In genomic region chr4:3803946-3804345, GRCh38 we compare ENCODE assay signal across 32 cellular contexts. TPM values are rescaled to one million over a fixed set of nuclear protein-coding genes. Genes with fewer than 3 reads are reported as not detected.
"Had no signal": no experiment of that assay in that cellular context is flagged by ENCODE, and none has a peak within 500 bp of the region (broad histone marks: within the 10 kb centered on the region; RNA-seq: fewer than 3 reads in every experiment).

No MANE protein-coding gene starts in this region.

- H3K4me1 ChIP-seq: ascending aorta, SJSA1 had no signal

- H3K4me2 ChIP-seq: SK-N-SH had no signal

- ATAC-seq: activated CD8-positive, alpha-beta T cell treated with anti-CD3 and anti-CD28 coated beads for 36 hours; activated T-cell treated with anti-CD3 and anti-CD28 coated beads, Interleukin-2, amount 50 U/mL, for 72 hours; activated T-helper 17 cell treated with anti-CD3 and anti-CD28 coated beads, Interleukin-2, amount 50 U/mL, for 72 hours; PC-3 had no signal

- H3K36me3 ChIP-seq: ascending aorta, SJSA1 had no signal

- H3K9ac ChIP-seq: SK-N-SH had no signal

- H3K9me3 ChIP-seq: ascending aorta, SJSA1, SK-N-SH had no signal

- H3K4me3 ChIP-seq: ascending aorta, SJSA1 had no signal

- H3K27me3 ChIP-seq: ascending aorta had no signal

- H3K27ac ChIP-seq: ascending aorta, SJSA1 had no signal

- DNase-seq: activated CD4-positive, alpha-beta T cell treated with anti-CD3 and anti-CD28 coated beads, Interleukin-2, amount 10 ng/mL, durations not matched to agents 24 days and 14 days; activated CD4-positive, alpha-beta T cell treated with anti-CD3 and anti-CD28 coated beads, Interleukin-2, amount 50 U/mL, for 4 hours; activated CD8-positive, alpha-beta T cell treated with anti-CD3 and anti-CD28 coated beads for 36 hours; activated effector memory CD4-positive, alpha-beta T cell treated with anti-CD3 and anti-CD28 coated beads, Interleukin-2, amount 50 U/mL, for 16 hours; activated naive CD4-positive, alpha-beta T cell; activated naive CD4-positive, alpha-beta T cell treated with anti-CD3 and anti-CD28 coated beads, Interleukin-2, amount 50 U/mL, for 16 hours; activated naive CD8-positive, alpha-beta T cell treated with anti-CD3 and anti-CD28 coated beads for 36 hours; activated T-cell treated with anti-CD3 and anti-CD28 coated beads, Interleukin-2, amount 50 U/mL, for 1 hour; activated T-cell treated with anti-CD3 and anti-CD28 coated beads, Interleukin-2, amount 50 U/mL, for 72 hours; amniotic stem cell; caudate nucleus; cerebellar nuclear complex; NCI-H1092 treated with DMSO at 0.1 percent for 48 hours; NCI-H1417; NCI-H146; NCI-H187; NCI-H2029 treated with DMSO at 0.1 percent for 48 hours; NCI-H2107; NCI-H2171; NCI-H510A; NCI-H526; NCI-H748 treated with DMSO at 0.1 percent for 48 hours; NK-92 treated with Interleukin-12 subunit alpha and Interleukin-12 subunit beta, amount 100 ng/mL, for 24 hours; PC-3; SHP77; SK-N-SH had no signal

- FAIRE-seq: TTC549 had no signal

RNA-seq across cellular contexts. Expression of gene ADRA2C, which starts 37.8 kb away (rescaled TPM):
- total RNA-seq: activated CD4-positive, alpha-beta T cell treated with anti-CD3 and anti-CD28 coated beads, Interleukin-2, amount 10 ng/mL, durations not matched to agents 24 days and 14 days; activated CD8-positive, alpha-beta memory T cell treated with anti-CD3 and anti-CD28 coated beads for 36 hours; activated naive CD8-positive, alpha-beta T cell treated with anti-CD3 and anti-CD28 coated beads for 36 hours; activated T-cell treated with anti-CD3 and anti-CD28 coated beads, Interleukin-2, amount 50 U/mL, for 72 hours; activated T-helper 17 cell treated with anti-CD3 and anti-CD28 coated beads, Interleukin-2, amount 50 U/mL, for 72 hours; M059J; PC-3; SJSA1 had no signal
